8 cellular contexts compared by ENCODE assay signal in genomic region chr11:72598901-72599300, GRCh38.
A peak's percentile ranks its signal among the peaks of the same experiment; 100 is the strongest.
DNase-seq lines count a peak whose midpoint lies in the region; ATAC-seq and TF ChIP-seq lines count a peak whose summit lies in the region.

No MANE protein-coding gene starts in this region.

- ATAC-seq in SK-N-SH treated with all-trans-retinoic acid at 6 μM for 48 hours (peak; percentile 82), GM19452 (IDR thresholded peaks at IDR 0.05; ENCODE audit: unreplicated experiment) (no peak), GM21390 (IDR thresholded peaks at IDR 0.05; ENCODE audit: unreplicated experiment) (no peak)

- in situ Hi-C loops in G401 (cut with HindIII; ENCODE audit: low sequenced_read_pairs) = no loop called here

- DNase-seq in G401 (ENCODE audit: low spot score) = peak; percentile 32
- DNase-seq in glomerular endothelial cell (ENCODE audit: extremely low read depth, low read depth, low spot score) = peak; percentile 10
- peak; percentile 22 for DNase-seq in pulmonary artery endothelial cell (ENCODE audit: low read depth, low spot score)
- DNase-seq in T-helper 1 cell = no peak
- DNase-seq in epidermal melanocyte (ENCODE audit: insufficient read length, low spot score) = no peak

TF ChIP-seq in SK-N-SH treated with all-trans-retinoic acid at 6 μM for 48 hours, 23 proteins besides CTCF, POLR2A, EP300 and RAD21:
- TF ChIP-seq CREB5 (CRISPR knock-in tag; IDR thresholded peaks at IDR 0.05; ENCODE audit: low read depth) = no peak
- TF ChIP-seq ZC3H10 (CRISPR knock-in tag; IDR thresholded peaks at IDR 0.05) = no peak
- no peak for TF ChIP-seq ZNF565 (CRISPR knock-in tag; conservative IDR thresholded peaks at IDR 0.05; ENCODE audit: low read depth)
- TF ChIP-seq ZNF70 (CRISPR knock-in tag; IDR thresholded peaks at IDR 0.05) = no peak
- TF ChIP-seq ZFP30 (CRISPR knock-in tag; IDR thresholded peaks at IDR 0.05) = no peak
- TF ChIP-seq GLIS3 (CRISPR knock-in tag; IDR thresholded peaks at IDR 0.05) = no peak
- TF ChIP-seq ZFP3 (CRISPR knock-in tag; IDR thresholded peaks at IDR 0.05) = no peak
- no peak for TF ChIP-seq RARB (CRISPR knock-in tag; IDR thresholded peaks at IDR 0.05)
- no peak for TF ChIP-seq TSHZ2 (CRISPR knock-in tag; IDR thresholded peaks at IDR 0.05)
- no peak for TF ChIP-seq ZNF8 (CRISPR knock-in tag; IDR thresholded peaks at IDR 0.05)
- TF ChIP-seq TCF4 (CRISPR knock-in tag; IDR thresholded peaks at IDR 0.05; ENCODE audit: borderline replicate concordance) = no peak
- TF ChIP-seq BACH2 (CRISPR knock-in tag; IDR thresholded peaks at IDR 0.05; ENCODE audit: borderline replicate concordance) = no peak
- TF ChIP-seq ESRRG (CRISPR knock-in tag; IDR thresholded peaks at IDR 0.05) = no peak
- no peak for TF ChIP-seq PATZ1 (CRISPR knock-in tag; IDR thresholded peaks at IDR 0.05; ENCODE audit: borderline replicate concordance)
TF ChIP-seq in SK-N-SH treated with all-trans-retinoic acid at 6 μM for 48 hours: peak in this region for 0.

Comparison
In these comparisons a context has a peak if more than half of its experiments do, and no peak if none do; other contexts are left out.
1. DNase-seq: peak in G401 (single experiment), glomerular endothelial cell (single experiment) and pulmonary artery endothelial cell (single experiment); none in T-helper 1 cell (0 of 5) and epidermal melanocyte (single experiment).